22 cellular contexts compared by ENCODE assay signal in genomic region chr3:172542999-172543398, GRCh38.
"Had no signal": no experiment of that assay in that cellular context is flagged by ENCODE, and none has a peak within 500 bp of the region (broad histone marks: within the 10 kb centered on the region; RNA-seq: fewer than 3 reads in every experiment).

No MANE protein-coding gene starts in this region.

- H3K9me3 Mint-ChIP-seq: activated B cell treated with CpG ODN at 0.5 μM for 24 hours; activated naive CD8-positive, alpha-beta T cell treated with anti-CD3 and anti-CD28 coated beads for 36 hours; dendritic cell treated with granulocyte-macrophage colony-stimulating factor and Interleukin-4, amounts not matched to agents 40 ng/mL and 50 ng/mL, for 4 days; immature natural killer cell; memory B cell; natural killer cell had no signal

- H3K27me3 Mint-ChIP-seq: activated B cell treated with CpG ODN at 0.5 μM for 24 hours; activated naive CD8-positive, alpha-beta T cell treated with anti-CD3 and anti-CD28 coated beads for 36 hours; memory B cell had no signal

- H3K27ac Mint-ChIP-seq: activated B cell treated with CpG ODN at 0.5 μM for 24 hours; activated CD8-positive, alpha-beta T cell treated with anti-CD3 and anti-CD28 coated beads, Interleukin-2, amount 10 ng/mL, durations not matched to agents 7 days and 5 days; activated naive CD8-positive, alpha-beta T cell treated with anti-CD3 and anti-CD28 coated beads for 36 hours; dendritic cell treated with granulocyte-macrophage colony-stimulating factor and Interleukin-4, amounts not matched to agents 40 ng/mL and 50 ng/mL, for 4 days; immature natural killer cell; memory B cell; natural killer cell had no signal

- H3K27ac ChIP-seq: neutrophil, tibial nerve had no signal

- H3K36me3 ChIP-seq: heart left ventricle, neutrophil, tibial nerve had no signal

- ATAC-seq: activated CD8-positive, alpha-beta T cell treated with anti-CD3 and anti-CD28 coated beads, Interleukin-2, amount 10 ng/mL, durations not matched to agents 7 days and 5 days; heart left ventricle; natural killer cell had no signal

- H3K4me3 Mint-ChIP-seq: activated B cell treated with CpG ODN at 0.5 μM for 24 hours; activated CD8-positive, alpha-beta T cell treated with anti-CD3 and anti-CD28 coated beads, Interleukin-2, amount 10 ng/mL, durations not matched to agents 7 days and 5 days; activated naive CD8-positive, alpha-beta T cell treated with anti-CD3 and anti-CD28 coated beads for 36 hours; dendritic cell treated with granulocyte-macrophage colony-stimulating factor and Interleukin-4, amounts not matched to agents 40 ng/mL and 50 ng/mL, for 4 days; immature natural killer cell; memory B cell; natural killer cell had no signal

- H3K4me3 ChIP-seq: heart left ventricle, tibial nerve had no signal

- H3K36me3 Mint-ChIP-seq: immature natural killer cell, memory B cell, natural killer cell had no signal

- DNase-seq: activated B cell treated with CpG ODN at 0.5 μM for 24 hours; activated CD4-positive, alpha-beta T cell treated with anti-CD3 and anti-CD28 coated beads for 48 hours; activated CD8-positive, alpha-beta memory T cell treated with anti-CD3 and anti-CD28 coated beads, Interleukin-2, amount 50 U/mL, for 4 hours; activated CD8-positive, alpha-beta T cell treated with anti-CD3 and anti-CD28 coated beads, Interleukin-2, amount 10 ng/mL, durations not matched to agents 7 days and 5 days; activated gamma-delta T cell treated with Interleukin-2 at 50 U/mL for 16 hours; activated naive CD8-positive, alpha-beta T cell treated with anti-CD3 and anti-CD28 coated beads for 36 hours; activated T-cell treated with anti-CD3 and anti-CD28 coated beads, Interleukin-2, amount 50 U/mL, for 48 hours; cerebellar nuclear complex; effector memory CD4-positive, alpha-beta T cell; heart left ventricle; immature natural killer cell; natural killer cell; stimulated activated CD4-positive, alpha-beta T cell treated with anti-CD3 and anti-CD28 coated beads, Interleukin-15, amount 100 ng/mL, for 24 hours; stimulated activated CD4-positive, alpha-beta T cell treated with anti-CD3 and anti-CD28 coated beads, Interleukin-4, amount 100 ng/mL, for 1 hour; stimulated activated naive CD4-positive, alpha-beta T cell; substantia nigra; T-helper 1 cell; T1000 had no signal

- H3K27me3 ChIP-seq: heart left ventricle, neutrophil, tibial nerve had no signal

- H3K9me3 ChIP-seq: neutrophil, tibial nerve had no signal
